In genomic region chrX:9182041-9182440, GRCh38 we compare ENCODE assay signal across 17 cellular contexts.
"Had no signal": no experiment of that assay in that cellular context is flagged by ENCODE, and none has a peak within 500 bp of the region (broad histone marks: within the 10 kb centered on the region; RNA-seq: fewer than 3 reads in every experiment).

No MANE protein-coding gene starts in this region.

- H3K4me3 ChIP-seq: ascending aorta, esophagus muscularis mucosa, sigmoid colon, spleen, thoracic aorta, upper lobe of left lung had no signal

- ATAC-seq: stimulated activated naive B cell treated with anti-CD40 and anti-IgM and Interleukin-4, amounts not matched to agents 10 μg/mL and 1 μg/mL and 100 μg/mL, for 72 hours had no signal

- H3K36me3 ChIP-seq: ascending aorta, esophagus muscularis mucosa, sigmoid colon, spleen, thoracic aorta, upper lobe of left lung had no signal

- H3K27me3 ChIP-seq: ascending aorta, esophagus muscularis mucosa, sigmoid colon, upper lobe of left lung had no signal

- FAIRE-seq: islet of Langerhans had no signal

- H3K9me3 ChIP-seq: ascending aorta, sigmoid colon, thoracic aorta, upper lobe of left lung had no signal

- DNase-seq: activated CD4-positive, alpha-beta T cell treated with anti-CD3 and anti-CD28 coated beads for 1 hour; activated gamma-delta T cell; cerebellar nuclear complex; cortex of kidney; glutamatergic neuron; hippocampal formation; nephron progenitor cell; nucleus accumbens; sigmoid colon; spleen; stimulated activated naive B cell treated with anti-CD40 and anti-IgM and Interleukin-4, amounts not matched to agents 10 μg/mL and 1 μg/mL and 100 μg/mL, for 72 hours; upper lobe of left lung had no signal

- H3K27ac ChIP-seq: ascending aorta, esophagus muscularis mucosa, sigmoid colon, spleen, thoracic aorta, upper lobe of left lung, VCaP had no signal

- H3K4me1 ChIP-seq: ascending aorta, esophagus muscularis mucosa, sigmoid colon, spleen, upper lobe of left lung had no signal
